In the genomic region with DNA sequence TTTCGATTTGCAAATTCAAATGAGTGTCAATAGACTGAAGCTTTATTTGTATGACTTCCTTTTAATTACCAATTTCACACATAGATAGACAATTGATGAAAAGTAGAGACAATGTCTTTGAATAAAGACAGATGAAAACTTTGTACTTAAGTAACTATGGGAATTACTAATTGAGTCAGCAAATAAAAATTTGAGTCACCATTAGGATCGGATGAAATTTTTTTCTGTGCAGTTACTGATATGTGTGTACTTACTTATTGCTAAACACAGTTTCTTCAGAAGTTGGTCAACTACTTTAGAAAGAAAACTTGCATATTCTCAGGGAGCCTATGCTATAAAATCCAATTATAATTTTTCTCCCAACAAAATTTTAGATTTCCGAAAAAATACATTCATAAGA, we compare ENCODE assay signal across 26 cellular contexts.
"Had no signal": no experiment of that assay in that cellular context is flagged by ENCODE, and none has a peak within 500 bp of the region (broad histone marks: within the 10 kb centered on the region; RNA-seq: fewer than 3 reads in every experiment).

No MANE protein-coding gene starts in this region.

- H3K27ac ChIP-seq: neural progenitor cell, ovary, parathyroid adenoma, psoas muscle, right lobe of liver, sigmoid colon, suprapubic skin, testis, tibial artery, transverse colon, upper lobe of right lung, uterus had no signal

- ATAC-seq: naive thymus-derived CD4-positive, alpha-beta T cell; natural killer cell; psoas muscle; right cardiac atrium; right lobe of liver; stimulated activated effector memory CD8-positive, alpha-beta T cell treated with anti-CD3 and anti-CD28 coated beads, Interleukin-12 subunit alpha, Interleukin-12 subunit beta, amount 100 ng/mL, for 72 hours; stimulated activated naive CD8-positive, alpha-beta T cell treated with anti-CD3 and anti-CD28 coated beads, Interleukin-15, amount 100 ng/mL, for 72 hours; stimulated activated naive CD8-positive, alpha-beta T cell treated with anti-CD3 and anti-CD28 coated beads, Interleukin-15, Interleukin-2, amounts not matched to agents 100 U/mL and 50 U/mL, for 24 hours; upper lobe of right lung had no signal

- H2AFZ ChIP-seq: parathyroid adenoma had no signal

- H3K4me3 ChIP-seq: neural progenitor cell, ovary, psoas muscle, right lobe of liver, sigmoid colon, suprapubic skin, testis, tibial artery, transverse colon, upper lobe of right lung, uterus had no signal

- H3K79me2 ChIP-seq: parathyroid adenoma had no signal

- DNase-seq: naive thymus-derived CD4-positive, alpha-beta T cell; natural killer cell; occipital lobe; ovary; posterior cingulate gyrus; psoas muscle; right cardiac atrium; right lobe of liver; sigmoid colon; small intestine; stimulated activated CD4-positive, alpha-beta T cell treated with anti-CD3 and anti-CD28 coated beads, Interleukin-15, amount 100 ng/mL, for 24 hours; stimulated activated CD4-positive, alpha-beta T cell treated with anti-CD3 and anti-CD28 coated beads, Interleukin-4, amount 100 ng/mL, for 1 hour; stimulated activated CD4-positive, alpha-beta T cell treated with anti-CD3 and anti-CD28 coated beads, Interleukin-4, amount 100 ng/mL, for 4 hours; stimulated activated naive CD4-positive, alpha-beta T cell; stimulated activated naive CD8-positive, alpha-beta T cell treated with anti-CD3 and anti-CD28 coated beads, Interleukin-15, amount 100 ng/mL, for 72 hours; stimulated activated naive CD8-positive, alpha-beta T cell treated with anti-CD3 and anti-CD28 coated beads, Interleukin-15, Interleukin-2, amounts not matched to agents 100 U/mL and 50 U/mL, for 24 hours; substantia nigra; testis; tibial artery; transverse colon; upper lobe of right lung; uterus had no signal

- H3K27me3 ChIP-seq: neural progenitor cell, ovary, right lobe of liver, sigmoid colon, suprapubic skin, testis, tibial artery, transverse colon, upper lobe of right lung, uterus had no signal

- H3K4me1 ChIP-seq: neural progenitor cell, parathyroid adenoma, psoas muscle, right lobe of liver, sigmoid colon, suprapubic skin, testis, tibial artery, transverse colon, upper lobe of right lung, uterus had no signal

- H3K4me2 ChIP-seq: neural progenitor cell had no signal

- H3K9ac ChIP-seq: neural progenitor cell, parathyroid adenoma had no signal

- H3K9me3 ChIP-seq: ovary, psoas muscle, right lobe of liver, sigmoid colon, suprapubic skin, testis, tibial artery, transverse colon, upper lobe of right lung, uterus had no signal

- H3K36me3 ChIP-seq: neural progenitor cell, ovary, right lobe of liver, sigmoid colon, suprapubic skin, tibial artery, transverse colon, upper lobe of right lung, uterus had no signal

- FAIRE-seq: small intestine had no signal
